Comparison of ENCODE assay signal across 7 cellular contexts in genomic region chr1:89781494-89782126, GRCh38. TPM values are rescaled to one million over a fixed set of nuclear protein-coding genes. Genes with fewer than 3 reads are reported as not detected.
DNase-seq lines count a peak whose midpoint lies in the region; ATAC-seq, FAIRE-seq and TF ChIP-seq lines count a peak whose summit lies in the region.

No MANE protein-coding gene starts in this region.

- TF ChIP-seq CTCF in K562 (IDR thresholded peaks at IDR 0.05 in 2 of 3, conservative IDR thresholded peaks at IDR 0.05 in 1 of 3; ENCODE audit: insufficient read depth in 2 of 3, low read depth in 1 of 3, low read length in 3 of 3) (no peak), D721Med (IDR thresholded peaks at IDR 0.05; ENCODE audit: insufficient read depth, missing control alignments) (no peak), thyroid gland (IDR thresholded peaks at IDR 0.05) (no peak), upper lobe of right lung (IDR thresholded peaks at IDR 0.05) (no peak)

- DNase-seq in T follicular helper cell (ENCODE audit: low read depth): peak; percentile 54
- DNase-seq in K562 (ENCODE audit: extremely low read depth in 1 of 4, low spot score in 3 of 4): no peak
- DNase-seq in stimulated activated naive CD8-positive, alpha-beta T cell treated with anti-CD3 and anti-CD28 coated beads, Interleukin-15, amount 100 ng/mL, for 72 hours: peak; percentile 79 to 85
- DNase-seq in D721Med (ENCODE audit: insufficient read length, low spot score): no peak
- no peak for DNase-seq in thyroid gland
- DNase-seq in upper lobe of right lung: no peak

- no peak overlapping the region for H3K9ac ChIP-seq in K562 (ENCODE audit: insufficient read depth in 1 of 2, low read depth in 2 of 2, low read length in 2 of 2)

- POLR2A ChIA-PET in K562 (lab: Yijun Ruan, JAX): interaction anchor here (0.6 to 1.1 kb wide), 2 partner anchors 17 to 292 kb away, joined by 3 to 4 read pairs; no protein-coding TSS in a partner anchor

- H3K4me3 ChIP-seq in K562 (no peak overlapping the region), thyroid gland (replicated peaks in 1 of 3) (no peak overlapping the region), upper lobe of right lung (no peak overlapping the region)

- FAIRE-seq in K562 (lab: Jason Lieb, UNC) (no peak), D721Med (lab: Jason Lieb, UNC) (no peak)

- intact Hi-C loops in K562 (cut with micrococcal nuclease) (no loop called here), thyroid gland (cut with DNase I) (no loop called here), upper lobe of right lung (cut with DNase I) (no loop called here)

- H3K4me3 Mint-ChIP-seq in stimulated activated naive CD8-positive, alpha-beta T cell treated with anti-CD3 and anti-CD28 coated beads, Interleukin-15, amount 100 ng/mL, for 72 hours: peak overlapping the region; percentile 79

- peaks cover 4% of the 10 kb centered on the region in 2 experiments; a peak in 3 of 5 replicates for H3K4me1 ChIP-seq in K562 (replicated peaks in 1 of 2; ENCODE audit: control insufficient read depth in 2 of 2, insufficient read depth in 2 of 2, low read length in 2 of 2)
- no peaks in the 10 kb centered on the region for H3K4me1 ChIP-seq in thyroid gland
- no peaks in the 10 kb centered on the region for H3K4me1 ChIP-seq in upper lobe of right lung

- no peak overlapping the region for H2AFZ ChIP-seq in K562 (ENCODE audit: low read depth, low read length)

- H3K9me1 ChIP-seq in K562 (ENCODE audit: control insufficient read depth, insufficient read depth, low read length): no peaks in the 10 kb centered on the region

- H3K27me3 Mint-ChIP-seq in stimulated activated naive CD8-positive, alpha-beta T cell treated with anti-CD3 and anti-CD28 coated beads, Interleukin-15, amount 100 ng/mL, for 72 hours: no peaks in the 10 kb centered on the region

- no peak for TF ChIP-seq RAD21 in K562 (CRISPR knock-in tag; conservative IDR thresholded peaks at IDR 0.05 in 1 of 2, IDR thresholded peaks at IDR 0.05 in 1 of 2)

- H3K27me3 ChIP-seq in K562 (ENCODE audit: control insufficient read depth in 2 of 2, insufficient read depth in 2 of 2, low read length in 2 of 2) (no peaks in the 10 kb centered on the region), thyroid gland (no peaks in the 10 kb centered on the region), upper lobe of right lung (no peaks in the 10 kb centered on the region)

- no peak for TF ChIP-seq EP300 in K562 (IDR thresholded peaks at IDR 0.05; ENCODE audit: low read length)

- H3K27ac ChIP-seq in K562 (ENCODE audit: extremely low read depth, low read depth, low read length) (no peak overlapping the region), thyroid gland (no peak overlapping the region), upper lobe of right lung (no peak overlapping the region)

- H3K4me1 Mint-ChIP-seq in stimulated activated naive CD8-positive, alpha-beta T cell treated with anti-CD3 and anti-CD28 coated beads, Interleukin-15, amount 100 ng/mL, for 72 hours: peaks cover 52% of the 10 kb centered on the region

- BruUV-seq in K562 (replicated peaks; lab: Mats Ljungman, UMichigan): no TSS peak

- WGBS in K562 (ENCODE audit: insufficient coverage, low coverage, missing lambda C conversion rate): 14% methylated on average over 4 of the region's 4 CpGs
- WGBS in thyroid gland, 2 donors: 63 to 79% methylated on average over 4 of the region's 4 CpGs

- no peaks in the 10 kb centered on the region for H4K20me1 ChIP-seq in K562 (replicated peaks; ENCODE audit: control insufficient read depth, insufficient read depth, low read length)

- no peaks in the 10 kb centered on the region for H3K79me2 ChIP-seq in K562 (ENCODE audit: control insufficient read depth, insufficient read depth, low read length)

- peak overlapping the region; percentile 96 to 98 for H3K27ac Mint-ChIP-seq in stimulated activated naive CD8-positive, alpha-beta T cell treated with anti-CD3 and anti-CD28 coated beads, Interleukin-15, amount 100 ng/mL, for 72 hours

- in situ Hi-C loops in K562 (cut with MboI): no loop called here

- TF ChIP-seq POLR2A in K562 (conservative IDR thresholded peaks at IDR 0.05): no peak
- TF ChIP-seq POLR2A in thyroid gland (IDR thresholded peaks at IDR 0.05): no peak

- H3K9me3 ChIP-seq in K562 (replicated peaks; ENCODE audit: control insufficient read depth, insufficient read depth, low read depth, low read length) (no peaks in the 10 kb centered on the region), thyroid gland (no peaks in the 10 kb centered on the region), upper lobe of right lung (no peaks in the 10 kb centered on the region)

- no peaks in the 10 kb centered on the region for H3K36me3 ChIP-seq in K562 (ENCODE audit: control insufficient read depth, insufficient read depth, low read length)
- H3K36me3 ChIP-seq in thyroid gland: no peaks in the 10 kb centered on the region
- no peaks in the 10 kb centered on the region for H3K36me3 ChIP-seq in upper lobe of right lung

- CTCF ChIA-PET in K562 (lab: Yijun Ruan, JAX; ENCODE audit: low intra/inter-chr PET ratio): interaction anchor here (0.7 kb wide), 1 partner anchor 332 kb away, joined by 3 read pairs; no protein-coding TSS in a partner anchor

- peak; percentile 81 for ATAC-seq in GM21619 (IDR thresholded peaks at IDR 0.05; ENCODE audit: unreplicated experiment)
- ATAC-seq in K562: no peak
- peak; percentile 84 for ATAC-seq in stimulated activated naive CD8-positive, alpha-beta T cell treated with anti-CD3 and anti-CD28 coated beads, Interleukin-15, amount 100 ng/mL, for 72 hours
- no peak for ATAC-seq in upper lobe of right lung

- H3K4me2 ChIP-seq in K562 (ENCODE audit: insufficient read depth, low read length): no peak overlapping the region

- no peaks in the 10 kb centered on the region for H3K9me3 Mint-ChIP-seq in stimulated activated naive CD8-positive, alpha-beta T cell treated with anti-CD3 and anti-CD28 coated beads, Interleukin-15, amount 100 ng/mL, for 72 hours

TF ChIP-seq in K562, 482 proteins besides CTCF, POLR2A, EP300 and RAD21 (continues in another document):
- TF ChIP-seq LEF1 (IDR thresholded peaks at IDR 0.05) (0 out of 2 replicates have a peak, but pooled peaks have one; percentile 17), ZSCAN32 (CRISPR knock-in tag; IDR thresholded peaks at IDR 0.05) (no peak)

RNA-seq across cellular contexts. Expression of gene LRRC8D, which starts 39.2 kb away (rescaled TPM):
- total RNA-seq in K562 (2011; cell fraction: chromatin; rRNA removed; ENCODE audit: low replicate concordance): 40.8 and 79.7 TPM in 2 replicates
- total RNA-seq in K562 (2011; cell fraction: nucleolus; rRNA removed): 33.0 and 35.8 TPM in 2 replicates
- 50.9 and 57.0 TPM in 2 replicates for total RNA-seq in K562 (2011; cell fraction: nucleoplasm; rRNA removed)
- total RNA-seq in K562 (2014; rRNA removed) (11.4 and 12.4 TPM in 2 replicates), K562 (2014; rRNA removed; fragmentation: Illumina TruSeq; extraction: Trizol) (21.9 and 25.5 TPM in 2 replicates), K562 (2015; rRNA removed; fragmentation: Illumina TruSeq; extraction: Trizol) (13.6 and 14.7 TPM in 2 replicates), K562 (2021) (22.1 and 25.0 TPM in 2 replicates), thyroid gland (10 to 100 TPM; 21.1 to 46.7 (median 35.3) TPM), upper lobe of right lung (17.0 TPM)
- polyA plus RNA-seq in K562 (2011; rRNA removed) (53.9 and 66.3 TPM in 2 replicates), K562 (2014; fragmentation: Illumina TruSeq; extraction: Trizol) (24.9 and 26.1 TPM in 2 replicates), K562 (2014; fragmentation: Nextera tagmentation; extraction: Ambion mirVana) (1 to 10 TPM; 3.4 to 7.8 TPM), K562 (2014; rRNA removed) (14.7 and 15.9 TPM in 2 replicates)
- polyA plus RNA-seq in K562 (2011; cell fraction: cytosol; rRNA removed): 41.0 and 55.7 TPM in 2 replicates
- 51.6 and 73.7 TPM in 2 replicates for polyA plus RNA-seq in K562 (2011; cell fraction: nucleus; rRNA removed)
- polyA plus RNA-seq in K562 (2012): 16.6 and 39.2 TPM in 2 replicates
- 58.4 and 72.6 TPM in 2 replicates for polyA minus RNA-seq in K562 (2011; rRNA and poly(A)+ RNA removed)
- polyA minus RNA-seq in K562 (2011; cell fraction: cytosol; rRNA and poly(A)+ RNA removed): 33.1 and 35.2 TPM in 2 replicates
- polyA minus RNA-seq in K562 (2011; cell fraction: nucleus; rRNA and poly(A)+ RNA removed): 14.3 and 31.3 TPM in 2 replicates

Comparison
In these comparisons a context has a peak if more than half of its experiments do, and no peak if none do; other contexts are left out.
1. ATAC-seq: peak in GM21619 (single experiment) and stimulated activated naive CD8-positive, alpha-beta T cell treated with anti-CD3 and anti-CD28 coated beads, Interleukin-15, amount 100 ng/mL, for 72 hours (single experiment); none in K562 (single experiment) and upper lobe of right lung (single experiment).
2. DNase-seq: peak in T follicular helper cell (single experiment) and stimulated activated naive CD8-positive, alpha-beta T cell treated with anti-CD3 and anti-CD28 coated beads, Interleukin-15, amount 100 ng/mL, for 72 hours (2 of 2); none in K562 (0 of 4), D721Med (single experiment), thyroid gland (0 of 2) and upper lobe of right lung (single experiment).